In the genomic region with DNA sequence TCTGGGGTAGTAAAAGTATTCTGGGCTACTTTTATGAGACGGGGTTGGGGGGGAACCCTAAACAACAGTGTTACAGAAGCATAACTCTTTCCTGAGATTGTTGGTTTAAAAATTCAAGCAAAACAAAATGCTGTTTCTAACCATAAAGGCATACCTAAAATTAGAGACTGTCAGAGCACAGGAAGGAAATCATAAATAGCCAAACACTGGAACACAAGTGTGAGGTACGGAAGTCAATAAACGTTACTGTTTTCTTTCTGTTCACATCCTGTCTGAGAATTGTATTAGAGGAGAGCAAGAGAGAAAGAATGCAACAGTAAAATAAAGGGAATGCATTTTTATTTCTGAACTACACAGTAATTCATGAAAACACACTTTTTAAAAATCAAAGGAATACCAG, we compare ENCODE assay signal across 17 cellular contexts. TPM values are rescaled to one million over a fixed set of nuclear protein-coding genes. Genes with fewer than 3 reads are reported as not detected.
DNase-seq lines count a peak whose midpoint lies in the region; ATAC-seq and TF ChIP-seq lines count a peak whose summit lies in the region.
"Had no signal": no experiment of that assay in that cellular context is flagged by ENCODE, and none has a peak within 500 bp of the region (broad histone marks: within the 10 kb centered on the region; RNA-seq: fewer than 3 reads in every experiment).

No MANE protein-coding gene starts in this region.

- H3K9me3 Mint-ChIP-seq in activated CD8-positive, alpha-beta memory T cell treated with anti-CD3 and anti-CD28 coated beads, Interleukin-2, amount 10 ng/mL, durations not matched to agents 7 days and 5 days (ENCODE audit: low read depth): no peaks in the 10 kb centered on the region
- H3K9me3 Mint-ChIP-seq in natural killer cell (no peaks in the 10 kb centered on the region), Calu3 (ENCODE audit: low read depth, unreplicated experiment) (no peaks in the 10 kb centered on the region)

- POLR2A ChIA-PET in OCI-LY7 (lab: Charles Lee): no interaction called here

- peak overlapping the region; percentile 69; the same call in 1 of the 2 replicates for H2AFZ ChIP-seq in OCI-LY7 (ENCODE audit: low read length)
- H2AFZ ChIP-seq: hepatocyte had no signal

- no peaks in the 10 kb centered on the region for H4K20me1 ChIP-seq in OCI-LY7 (ENCODE audit: insufficient read depth, low read length)

- peaks cover 15% of the 10 kb centered on the region for H3K4me1 ChIP-seq in OCI-LY7 (ENCODE audit: insufficient read depth, low read length, poor library complexity, severe bottlenecking)
- H3K4me1 ChIP-seq: upper lobe of right lung had no signal

- CTCF ChIA-PET in activated CD8-positive, alpha-beta memory T cell treated with anti-CD3 and anti-CD28 coated beads, Interleukin-2, amount 10 ng/mL, durations not matched to agents 7 days and 5 days (lab: Charles Lee): no interaction called here
- CTCF ChIA-PET in OCI-LY7 (lab: Charles Lee; ENCODE audit: unreplicated experiment) (no interaction called here), Calu3 (lab: Charles Lee) (no interaction called here)

- no TSS peak for BruUV-seq in OCI-LY7 (replicated peaks; lab: Mats Ljungman, UMichigan)
- BruUV-seq in Calu3 (replicated peaks; lab: Mats Ljungman, UMichigan): no TSS peak

- no peaks in the 10 kb centered on the region for H3K79me2 ChIP-seq in OCI-LY7 (ENCODE audit: insufficient read depth, low read depth, low read length)
- H3K79me2 ChIP-seq: hepatocyte had no signal

- H3K36me3 ChIP-seq in OCI-LY7 (ENCODE audit: insufficient read depth, low read length): no peaks in the 10 kb centered on the region
- H3K36me3 ChIP-seq: brain microvascular endothelial cell, upper lobe of right lung had no signal

- H3K27ac ChIP-seq in OCI-LY7 (ENCODE audit: low read depth, low read length, poor library complexity, severe bottlenecking): peak overlapping the region; percentile 37
- H3K27ac ChIP-seq: brain microvascular endothelial cell, epithelial cell of prostate, hepatocyte, skin epidermis, upper lobe of right lung had no signal

- H3K27ac Mint-ChIP-seq in activated CD8-positive, alpha-beta memory T cell treated with anti-CD3 and anti-CD28 coated beads, Interleukin-2, amount 10 ng/mL, durations not matched to agents 7 days and 5 days: peak overlapping the region; percentile 83
- H3K27ac Mint-ChIP-seq in natural killer cell: peak overlapping the region; percentile 85 to 88
- no peak overlapping the region for H3K27ac Mint-ChIP-seq in Calu3 (ENCODE audit: unreplicated experiment)

- peak overlapping the region; percentile 27 for H3K4me3 Mint-ChIP-seq in activated CD8-positive, alpha-beta memory T cell treated with anti-CD3 and anti-CD28 coated beads, Interleukin-2, amount 10 ng/mL, durations not matched to agents 7 days and 5 days
- peak overlapping the region; percentile 80 for H3K4me3 Mint-ChIP-seq in natural killer cell
- H3K4me3 Mint-ChIP-seq in Calu3 (ENCODE audit: low read depth, unreplicated experiment): no peak overlapping the region

- no peak for ATAC-seq in activated CD8-positive, alpha-beta memory T cell treated with anti-CD3 and anti-CD28 coated beads, Interleukin-2, amount 10 ng/mL, durations not matched to agents 7 days and 5 days
- ATAC-seq in GM21423 (IDR thresholded peaks at IDR 0.05; ENCODE audit: unreplicated experiment) (peak; percentile 67), natural killer cell (peak; percentile 71 to 82 (median 76))
- ATAC-seq: upper lobe of right lung had no signal

- peak overlapping the region; percentile 21 for H3K4me3 ChIP-seq in OCI-LY7 (ENCODE audit: low read depth, low read length, poor library complexity, severe bottlenecking)
- H3K4me3 ChIP-seq: hepatocyte, skin epidermis, upper lobe of right lung had no signal

- peaks cover 6% of the 10 kb centered on the region for H3K36me3 Mint-ChIP-seq in activated CD8-positive, alpha-beta memory T cell treated with anti-CD3 and anti-CD28 coated beads, Interleukin-2, amount 10 ng/mL, durations not matched to agents 7 days and 5 days
- no peaks in the 10 kb centered on the region for H3K36me3 Mint-ChIP-seq in natural killer cell
- H3K36me3 Mint-ChIP-seq in Calu3 (ENCODE audit: insufficient read depth, unreplicated experiment): no peaks in the 10 kb centered on the region

- DNase-seq in activated CD8-positive, alpha-beta memory T cell treated with anti-CD3 and anti-CD28 coated beads, Interleukin-2, amount 10 ng/mL, durations not matched to agents 7 days and 5 days: no peak
- no peak for DNase-seq in activated CD8-positive, alpha-beta memory T cell treated with anti-CD3 and anti-CD28 coated beads, Interleukin-2, amount 50 U/mL, for 48 hours
- DNase-seq in OCI-LY7 (ENCODE audit: low spot score) (peak; percentile 51), natural killer cell (no peak), Calu3 (no peak), medulla oblongata (ENCODE audit: extremely low spot score) (no peak), NCI-H1417 treated with DMSO at 0.1 percent for 48 hours (lab: John Stamatoyannopoulos, UW) (no peak)
- DNase-seq: brain microvascular endothelial cell, NCI-H226, nucleus accumbens, RPMI8226, upper lobe of right lung had no signal

- no peaks in the 10 kb centered on the region for H3K9me2 ChIP-seq in OCI-LY7 (ENCODE audit: insufficient read depth, low read length)

- no peaks in the 10 kb centered on the region for H3K9me3 ChIP-seq in OCI-LY7 (ENCODE audit: low read length)
- H3K9me3 ChIP-seq: upper lobe of right lung had no signal

- intact Hi-C loops in OCI-LY7 (cut with micrococcal nuclease; ENCODE audit: unreplicated experiment): no loop called here
- intact Hi-C loops in natural killer cell (cut with micrococcal nuclease): loop anchor here (5.0 kb wide), 1 partner anchor 38 kb away; no protein-coding TSS in a partner anchor
- intact Hi-C loops in Calu3 (cut with micrococcal nuclease; ENCODE audit: unreplicated experiment): no loop called here

- H3K27me3 Mint-ChIP-seq in activated CD8-positive, alpha-beta memory T cell treated with anti-CD3 and anti-CD28 coated beads, Interleukin-2, amount 10 ng/mL, durations not matched to agents 7 days and 5 days: peaks cover 9% of the 10 kb centered on the region
- H3K27me3 Mint-ChIP-seq in natural killer cell (ENCODE audit: low read depth in 2 of 2) (no peaks in the 10 kb centered on the region), Calu3 (ENCODE audit: unreplicated experiment) (peaks cover 4% of the 10 kb centered on the region)

- H3K4me2 ChIP-seq in OCI-LY7 (ENCODE audit: low read length): peak overlapping the region; percentile 46
- H3K4me2 ChIP-seq: hepatocyte had no signal

- peaks cover 23% of the 10 kb centered on the region for H3K4me1 Mint-ChIP-seq in activated CD8-positive, alpha-beta memory T cell treated with anti-CD3 and anti-CD28 coated beads, Interleukin-2, amount 10 ng/mL, durations not matched to agents 7 days and 5 days
- H3K4me1 Mint-ChIP-seq in natural killer cell: peaks cover 39 to 41% of the 10 kb centered on the region in 2 donors
- H3K4me1 Mint-ChIP-seq in Calu3 (ENCODE audit: low read depth, unreplicated experiment): no peaks in the 10 kb centered on the region

- TF ChIP-seq CTCF in OCI-LY7 (conservative IDR thresholded peaks at IDR 0.05; ENCODE audit: low read length) (no peak), natural killer cell (IDR thresholded peaks at IDR 0.05) (no peak), Calu3 (IDR thresholded peaks at IDR 0.05; ENCODE audit: unreplicated experiment) (no peak)

RNA-seq across cellular contexts. Expression of gene IL12RB2, which starts 42.8 kb away (rescaled TPM):
- 10 to 100 TPM; 23.8 to 54.0 TPM for total RNA-seq in activated CD8-positive, alpha-beta memory T cell treated with anti-CD3 and anti-CD28 coated beads, Interleukin-2, amount 10 ng/mL, durations not matched to agents 7 days and 5 days
- total RNA-seq in OCI-LY7 (2014; rRNA removed; shearing (Covaris generic)): not detected in 2 replicates
- not detected in 2 replicates for total RNA-seq in OCI-LY7 (2022)
- total RNA-seq in natural killer cell: 10 to 100 TPM; 18.2 to 51.2 (median 24.8) TPM
- not detected in 2 replicates for total RNA-seq in Calu3 (2022)
- total RNA-seq: G401 had no signal

Comparison
In these comparisons a context has a peak if more than half of its experiments do, and no peak if none do; other contexts are left out.
1. RNA of gene IL12RB2, which starts 42.8 kb away (total RNA-seq): 23.8 to 54.0 TPM in activated CD8-positive, alpha-beta memory T cell treated with anti-CD3 and anti-CD28 coated beads, Interleukin-2, amount 10 ng/mL, durations not matched to agents 7 days and 5 days and 18.2 to 51.2 TPM in natural killer cell; not detected in OCI-LY7 and not detected in Calu3; every median in the first group is over 10 times any median in the second.